In the genomic region with DNA sequence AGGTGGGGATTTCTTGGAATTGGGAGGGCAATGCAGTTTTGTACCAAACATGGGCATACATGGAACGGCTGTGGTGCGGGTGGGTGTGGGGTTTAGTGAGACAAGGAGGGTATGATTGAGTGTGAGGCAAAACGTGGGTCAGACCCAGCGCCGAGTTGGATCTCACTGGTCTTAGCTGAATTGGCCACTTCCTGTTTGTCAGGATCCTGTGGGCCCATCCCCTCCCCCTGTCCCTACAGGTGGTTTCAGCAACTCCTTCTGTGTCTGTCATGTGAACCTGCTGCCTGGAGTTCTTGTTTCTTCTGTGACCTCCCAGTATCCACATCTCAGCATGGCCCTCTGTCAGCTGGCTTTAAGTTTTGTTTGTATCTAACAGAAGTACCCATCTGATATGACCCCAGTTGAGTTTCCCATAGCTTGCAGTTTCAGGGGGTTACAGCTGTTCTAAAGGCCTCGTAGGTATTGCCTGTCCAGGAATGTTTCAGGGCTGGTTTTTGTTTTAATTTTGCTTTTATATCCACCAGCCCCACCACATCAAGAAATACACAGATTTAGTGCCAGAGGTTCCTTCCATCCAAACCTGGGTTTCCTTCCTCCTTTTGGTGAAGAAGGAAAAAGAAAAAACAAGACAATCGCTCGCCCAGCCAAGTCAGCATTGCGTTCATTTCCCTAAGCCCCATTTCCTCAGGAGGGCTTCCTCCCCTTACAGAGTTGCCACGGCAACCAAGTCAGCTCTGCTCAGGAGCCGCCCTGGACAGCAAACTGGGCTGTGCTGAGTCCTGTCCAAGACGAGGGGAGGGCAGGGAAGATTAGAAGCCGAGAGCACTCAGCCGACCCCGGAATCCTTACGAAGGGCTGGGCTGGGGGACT, we compare ENCODE assay signal across 8 cellular contexts. TPM values are rescaled to one million over a fixed set of nuclear protein-coding genes. Genes with fewer than 3 reads are reported as not detected.
DNase-seq lines count a peak whose midpoint lies in the region; ATAC-seq and FAIRE-seq lines count a peak whose summit lies in the region.

No MANE protein-coding gene starts in this region.

- CTCF ChIA-PET in CD8-positive, alpha-beta memory T cell (lab: Charles Lee): interaction anchor here (0.8 to 1.8 kb wide), 3 partner anchors 11 to 22 kb away, joined by 3 to 4 read pairs (median 3); no protein-coding TSS in a partner anchor

- H3K27ac Mint-ChIP-seq in CD8-positive, alpha-beta memory T cell: peak overlapping the region; percentile 58 to 94 (median 84)
- peak overlapping the region; percentile 95 for H3K27ac Mint-ChIP-seq in central memory CD8-positive, alpha-beta T cell (ENCODE audit: low read depth)
- peak overlapping the region; percentile 73 to 91 (median 87) for H3K27ac Mint-ChIP-seq in naive thymus-derived CD8-positive, alpha-beta T cell

- no peaks in the 10 kb centered on the region for H3K27me3 ChIP-seq in CD8-positive, alpha-beta memory T cell (ENCODE audit: insufficient read depth, low read length, poor library complexity, severe bottlenecking)

- H3K9me3 Mint-ChIP-seq in CD8-positive, alpha-beta memory T cell: no peaks in the 10 kb centered on the region
- H3K9me3 Mint-ChIP-seq in central memory CD8-positive, alpha-beta T cell: no peaks in the 10 kb centered on the region
- no peaks in the 10 kb centered on the region for H3K9me3 Mint-ChIP-seq in naive thymus-derived CD8-positive, alpha-beta T cell

- H3K4me1 Mint-ChIP-seq in CD8-positive, alpha-beta memory T cell: peaks cover 46 to 58% (median 54%) of the 10 kb centered on the region in 3 donors
- peaks cover 45% of the 10 kb centered on the region for H3K4me1 Mint-ChIP-seq in central memory CD8-positive, alpha-beta T cell
- peaks cover 28 to 48% (median 46%) of the 10 kb centered on the region in 4 donors for H3K4me1 Mint-ChIP-seq in naive thymus-derived CD8-positive, alpha-beta T cell

- peak overlapping the region; percentile 27 for H3K27ac ChIP-seq in CD8-positive, alpha-beta memory T cell (ENCODE audit: low read depth, low read length)

- POLR2A ChIA-PET in CD8-positive, alpha-beta memory T cell (lab: Charles Lee): interaction anchor here (0.6 kb wide), 1 partner anchor 236 kb away, joined by 3 read pairs; no protein-coding TSS in a partner anchor
- POLR2A ChIA-PET in naive thymus-derived CD8-positive, alpha-beta T cell (lab: Charles Lee): no interaction called here

- H3K9me3 ChIP-seq in CD8-positive, alpha-beta memory T cell (ENCODE audit: low read length): no peaks in the 10 kb centered on the region

- peaks cover 31% of the 10 kb centered on the region for H3K36me3 ChIP-seq in CD8-positive, alpha-beta memory T cell (ENCODE audit: insufficient read depth, low read length)

- no peak for FAIRE-seq in HTR-8/SVneo (lab: Jason Lieb, UNC)

- no peak for DNase-seq in CD8-positive, alpha-beta memory T cell
- peak; percentile 15 for DNase-seq in NAMALWA (ENCODE audit: low spot score)
- DNase-seq in central memory CD8-positive, alpha-beta T cell (ENCODE audit: low spot score in 2 of 2): no peak
- no peak for DNase-seq in naive thymus-derived CD8-positive, alpha-beta T cell
- DNase-seq in NCI-H2171 treated with DMSO at 0.1 percent for 48 hours (lab: John Stamatoyannopoulos, UW): no peak
- DNase-seq in HTR-8/SVneo (ENCODE audit: insufficient read length, low spot score): no peak

- H3K4me1 ChIP-seq in CD8-positive, alpha-beta memory T cell (ENCODE audit: insufficient read depth, low read length): peaks cover 41% of the 10 kb centered on the region

- peak; percentile 41 for ATAC-seq in central memory CD8-positive, alpha-beta T cell (replicated peaks; ENCODE audit: extremely low read depth, poor library complexity, severe bottlenecking)
- peak; percentile 50 to 54 for ATAC-seq in naive thymus-derived CD8-positive, alpha-beta T cell
- ATAC-seq in GM18873 (IDR thresholded peaks at IDR 0.05; ENCODE audit: low FRiP score, unreplicated experiment) (no peak), GM18858 (IDR thresholded peaks at IDR 0.05; ENCODE audit: unreplicated experiment) (no peak)

- peaks cover 4 to 88% (median 19%) of the 10 kb centered on the region in 3 donors for H3K36me3 Mint-ChIP-seq in CD8-positive, alpha-beta memory T cell
- peaks cover 45% of the 10 kb centered on the region for H3K36me3 Mint-ChIP-seq in central memory CD8-positive, alpha-beta T cell (ENCODE audit: insufficient read depth)
- H3K36me3 Mint-ChIP-seq in naive thymus-derived CD8-positive, alpha-beta T cell: peaks cover 0 to 70% (median 21%) of the 10 kb centered on the region in 3 donors

- peaks cover 0 to 1% of the 10 kb centered on the region in 2 donors for H3K27me3 Mint-ChIP-seq in CD8-positive, alpha-beta memory T cell
- no peaks in the 10 kb centered on the region for H3K27me3 Mint-ChIP-seq in central memory CD8-positive, alpha-beta T cell
- no peaks in the 10 kb centered on the region for H3K27me3 Mint-ChIP-seq in naive thymus-derived CD8-positive, alpha-beta T cell

- no peak overlapping the region for H3K4me3 ChIP-seq in CD8-positive, alpha-beta memory T cell (ENCODE audit: low read length)

- H3K4me3 Mint-ChIP-seq in CD8-positive, alpha-beta memory T cell: peak overlapping the region; percentile 17 to 83 (median 67)
- peak overlapping the region; percentile 58 for H3K4me3 Mint-ChIP-seq in central memory CD8-positive, alpha-beta T cell
- peak overlapping the region in 8 of 10 donors; percentile 28 to 70 (median 60) for H3K4me3 Mint-ChIP-seq in naive thymus-derived CD8-positive, alpha-beta T cell

RNA-seq across cellular contexts. Expression of a gene that starts 6.1 kb away (rescaled TPM):
- total RNA-seq in CD8-positive, alpha-beta memory T cell: 10 to 100 TPM; 32.8 to 34.3 TPM
- 25.6 TPM for polyA plus RNA-seq in CD8-positive, alpha-beta memory T cell
- total RNA-seq in naive thymus-derived CD8-positive, alpha-beta T cell: 10 to 100 TPM; 15.3 to 16.5 TPM
- polyA plus RNA-seq in naive thymus-derived CD8-positive, alpha-beta T cell: 10 to 100 TPM in 1 of 3 donors, 1 to 10 TPM in 2; 3.3 to 11.8 (median 4.6) TPM

RNA-seq across cellular contexts. Expression of a gene that starts 19.7 kb away (rescaled TPM):
- 10 to 100 TPM; 59.0 to 62.8 TPM for total RNA-seq in CD8-positive, alpha-beta memory T cell
- 27.1 TPM for polyA plus RNA-seq in CD8-positive, alpha-beta memory T cell
- total RNA-seq in naive thymus-derived CD8-positive, alpha-beta T cell: 10 to 100 TPM; 58.3 to 64.1 TPM
- polyA plus RNA-seq in naive thymus-derived CD8-positive, alpha-beta T cell: 10 to 100 TPM; 11.7 to 16.4 (median 16.3) TPM

RNA-seq across cellular contexts. Expression of a gene that starts 57.4 kb away (rescaled TPM):
- total RNA-seq in CD8-positive, alpha-beta memory T cell: under 1 TPM; 0.42 to 0.46 TPM
- not detected for polyA plus RNA-seq in CD8-positive, alpha-beta memory T cell
- not detected for total RNA-seq in naive thymus-derived CD8-positive, alpha-beta T cell
- not detected for polyA plus RNA-seq in naive thymus-derived CD8-positive, alpha-beta T cell

Comparison
In these comparisons a context has a peak if more than half of its experiments do, and no peak if none do; other contexts are left out.
1. ATAC-seq: peak in central memory CD8-positive, alpha-beta T cell (single experiment) and naive thymus-derived CD8-positive, alpha-beta T cell (2 of 2); none in GM18873 (single experiment) and GM18858 (single experiment).
2. Peak in every context shown above with its lines, with median percentiles within 50 percentile points of each other: H3K27ac Mint-ChIP-seq and H3K4me3 Mint-ChIP-seq.